In genomic region chr16:16938009-16938408, GRCh38 we compare ENCODE assay signal across 23 cellular contexts.
DNase-seq lines count a peak whose midpoint lies in the region; FAIRE-seq and TF ChIP-seq lines count a peak whose summit lies in the region.
"Had no signal": no experiment of that assay in that cellular context is flagged by ENCODE, and none has a peak within 500 bp of the region (broad histone marks: within the 10 kb centered on the region; RNA-seq: fewer than 3 reads in every experiment).

No MANE protein-coding gene starts in this region.

- no peak overlapping the region for H3K4me3 ChIP-seq in WERI-Rb-1 (ENCODE audit: low read depth, low read length)
- H3K4me3 ChIP-seq in small intestine (ENCODE audit: low read depth in 1 of 2, low read length in 2 of 2) = no peak overlapping the region
- H3K4me3 ChIP-seq: BLaER1, GM23248, HAP-1 had no signal

- no peak for FAIRE-seq in small intestine (lab: Jason Lieb, UNC)
- FAIRE-seq: A204.1, GM12892 had no signal

- no peaks in the 10 kb centered on the region for H3K4me1 ChIP-seq in small intestine (ENCODE audit: control insufficient read depth in 2 of 2, insufficient read depth in 1 of 2, low read depth in 1 of 2, low read length in 1 of 2)
- H3K4me1 ChIP-seq: BLaER1, HAP-1 had no signal

- peak; percentile 1 for DNase-seq in NCI-H1092 treated with DMSO at 0.1 percent for 48 hours (lab: John Stamatoyannopoulos, UW)
- no peak for DNase-seq in NCI-H1092 (lab: John Stamatoyannopoulos, UW)
- DNase-seq in NCI-H82 (lab: John Stamatoyannopoulos, UW) = peak; percentile 75
- DNase-seq in WERI-Rb-1 = peak; percentile 9
- DNase-seq in small intestine = peak; percentile 5
- DNase-seq in GM03348 (ENCODE audit: low spot score) = no peak
- no peak for DNase-seq in NK-92 treated with Interleukin-12 subunit alpha and Interleukin-12 subunit beta, amount 100 ng/mL, for 24 hours (lab: John Stamatoyannopoulos, UW)
- no peak for DNase-seq in dedifferentiated amniotic fluid mesenchymal stem cell (ENCODE audit: extremely low spot score)
- DNase-seq: Calu3; CD4-positive, alpha-beta T cell; CD8-positive, alpha-beta memory T cell; COR-L47; DMS53; DMS79 treated with DMSO at 0.1 percent for 48 hours; GF-D8; GM23248; HFFc6 had no signal

- no peak overlapping the region for H3K27ac ChIP-seq in WERI-Rb-1
- H3K27ac ChIP-seq in small intestine (ENCODE audit: low read depth in 1 of 2, low read length in 1 of 2) = no peak overlapping the region
- H3K27ac ChIP-seq: 22Rv1, BLaER1, C4-2B, GM23248 had no signal

- no peaks in the 10 kb centered on the region for H3K9me3 ChIP-seq in WERI-Rb-1 (ENCODE audit: severe bottlenecking)
- H3K9me3 ChIP-seq in small intestine (ENCODE audit: control insufficient read depth, low read depth) = no peaks in the 10 kb centered on the region
- H3K9me3 ChIP-seq: HAP-1 had no signal

- no peak for TF ChIP-seq CTCF in WERI-Rb-1 (IDR thresholded peaks at IDR 0.05; ENCODE audit: low read depth, low read length)

- no peaks in the 10 kb centered on the region for H3K36me3 ChIP-seq in WERI-Rb-1
- no peaks in the 10 kb centered on the region for H3K36me3 ChIP-seq in small intestine (ENCODE audit: control insufficient read depth in 2 of 2, insufficient read depth in 2 of 2, low read length in 2 of 2)
- H3K36me3 ChIP-seq: BLaER1, HAP-1 had no signal

- H3K27me3 ChIP-seq in WERI-Rb-1 (ENCODE audit: insufficient read depth, low read depth, severe bottlenecking) (no peaks in the 10 kb centered on the region), small intestine (ENCODE audit: control insufficient read depth in 2 of 2, insufficient read depth in 2 of 2, low read length in 2 of 2) (no peaks in the 10 kb centered on the region)
- H3K27me3 ChIP-seq: BLaER1 had no signal

- WGBS in small intestine, 3 donors = 9 to 26% (median 10%) methylated on average over 4 of the region's 4 CpGs

Comparison
In these comparisons a context has a peak if more than half of its experiments do, and no peak if none do; other contexts are left out.
1. DNase-seq: peak in NCI-H1092 treated with DMSO at 0.1 percent for 48 hours (single experiment), NCI-H82 (single experiment), WERI-Rb-1 (single experiment) and small intestine (single experiment); none in NCI-H1092 (single experiment), GM03348 (single experiment), NK-92 treated with Interleukin-12 subunit alpha and Interleukin-12 subunit beta, amount 100 ng/mL, for 24 hours (single experiment) and dedifferentiated amniotic fluid mesenchymal stem cell (single experiment).